Comparison of ENCODE assay signal across 8 cellular contexts in the genomic region with DNA sequence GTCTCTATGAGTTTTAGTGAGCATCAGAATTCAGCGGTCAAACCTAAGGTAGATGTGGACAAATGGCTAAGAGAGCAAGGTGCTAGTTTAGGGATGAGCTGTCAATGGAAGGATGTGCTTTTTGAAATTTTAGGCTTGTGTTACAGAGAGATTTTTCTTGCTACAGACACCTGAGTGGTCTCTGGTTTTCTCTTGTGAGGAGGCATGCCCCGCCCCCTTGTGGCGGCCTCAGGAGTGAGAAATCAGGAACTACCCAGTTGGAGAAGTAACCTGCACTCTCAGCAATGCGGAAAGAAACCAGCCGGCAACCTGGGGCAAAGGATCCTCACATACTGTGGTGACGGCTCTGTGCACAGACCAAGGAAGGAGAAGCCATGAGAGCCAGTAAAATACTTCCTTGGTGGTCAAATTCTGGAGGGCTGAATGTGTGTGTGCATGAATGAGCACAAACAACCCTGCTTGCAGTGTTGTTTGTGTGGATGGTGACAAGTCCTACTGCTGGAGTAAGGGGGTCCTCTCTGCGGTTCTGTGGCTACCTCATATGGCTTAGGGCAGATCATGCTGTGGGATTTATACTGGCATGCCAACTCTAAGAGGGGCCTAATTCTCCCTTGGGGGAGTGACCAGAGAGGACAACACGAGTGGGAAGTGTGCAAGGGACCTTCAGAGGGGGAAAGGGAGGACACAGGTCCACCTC. TPM values are rescaled to one million over a fixed set of nuclear protein-coding genes. Genes with fewer than 3 reads are reported as not detected.
DNase-seq lines count a peak whose midpoint lies in the region; ATAC-seq and TF ChIP-seq lines count a peak whose summit lies in the region.

No MANE protein-coding gene starts in this region.

- H3K9me3 ChIP-seq in spleen, result peaks cover 0 to 24% (median 3%) of the 10 kb centered on the region in 8 donors

- no peaks in the 10 kb centered on the region for H3K27me3 ChIP-seq in spleen (replicated peaks in 1 of 7)

- intact Hi-C loops in Right ventricle myocardium superior (cut with DNase I), result no loop called here
- intact Hi-C loops in spleen (cut with DNase I; ENCODE audit: low total_unique reads), result no loop called here

- DNase-seq in RPMI7951 (ENCODE audit: low read depth), result peak; percentile 28
- peak; percentile 60 for DNase-seq in activated effector memory CD4-positive, alpha-beta T cell treated with Interleukin-2 at 50 U/mL for 16 hours
- DNase-seq in Right ventricle myocardium superior, result peak; percentile 79
- peak; percentile 94 for DNase-seq in spleen
- DNase-seq in NCI-H510A treated with DMSO at 0.1 percent for 48 hours (lab: John Stamatoyannopoulos, UW), result no peak

- ATAC-seq in GM18858 (IDR thresholded peaks at IDR 0.05; ENCODE audit: unreplicated experiment) (peak; percentile 96), HG03045 (IDR thresholded peaks at IDR 0.05; ENCODE audit: unreplicated experiment) (peak; percentile 92), Right ventricle myocardium superior (ENCODE audit: poor library complexity) (peak; percentile 68)

- H3K4me3 ChIP-seq in spleen, result peak overlapping the region in 1 of 8 donors; percentile 23

- WGBS in spleen, 5 donors, result 32 to 40% (median 34%) methylated on average over 8 of the region's 8 CpGs

- no peak overlapping the region for H3K27ac ChIP-seq in 22Rv1
- H3K27ac ChIP-seq in spleen, result peak overlapping the region in 1 of 8 donors; percentile 37

- no peaks in the 10 kb centered on the region for H3K36me3 ChIP-seq in spleen

- TF ChIP-seq CTCF in 22Rv1 (IDR thresholded peaks at IDR 0.05), result peak; percentile 65
- TF ChIP-seq CTCF in spleen (IDR thresholded peaks at IDR 0.05 in 8 of 11, conservative IDR thresholded peaks at IDR 0.05 in 3 of 11), result peak; percentile 36 to 81 (median 68)

- H3K4me1 ChIP-seq in spleen, result peaks cover 0 to 36% (median 12%) of the 10 kb centered on the region in 6 donors

- TF ChIP-seq POLR2A in spleen (IDR thresholded peaks at IDR 0.05), result no peak

RNA-seq across cellular contexts. Expression of gene HSD17B4, which starts 16.7 kb away (rescaled TPM):
- 138 and 183 TPM in 2 replicates for total RNA-seq in RPMI7951 (2014; rRNA removed; shearing (Covaris generic))
- total RNA-seq in Right ventricle myocardium superior (315 TPM), spleen (100 to 1,000 TPM; 134 to 190 (median 159) TPM)
- 100 to 1,000 TPM; 135 to 193 (median 149) TPM for polyA plus RNA-seq in spleen
